In the genomic region with DNA sequence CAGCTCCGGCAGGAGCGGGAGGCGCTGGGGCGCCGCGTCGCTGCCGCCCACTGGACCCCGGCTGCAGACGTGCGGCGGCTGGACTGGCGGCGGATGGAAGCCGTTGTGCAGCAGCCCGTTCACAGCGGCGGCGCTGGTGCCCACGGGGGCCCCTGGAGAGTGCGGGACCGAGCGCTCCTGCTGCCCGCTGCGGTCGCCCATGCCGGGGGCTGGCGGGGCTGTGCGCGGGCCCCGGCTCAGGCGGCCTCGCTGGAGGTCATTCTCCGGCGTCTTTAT, we compare ENCODE assay signal across 8 cellular contexts. TPM values are rescaled to one million over a fixed set of nuclear protein-coding genes. Genes with fewer than 3 reads are reported as not detected.
DNase-seq lines count a peak whose midpoint lies in the region; ATAC-seq lines count a peak whose summit lies in the region.

No MANE protein-coding gene starts in this region.

- intact Hi-C loops in left ventricle myocardium superior (cut with micrococcal nuclease) = loop anchor here (2.0 kb wide), 1 partner anchor 54 kb away; no protein-coding TSS in a partner anchor

- no peaks in the 10 kb centered on the region for H3K36me3 Mint-ChIP-seq in activated T-cell treated with anti-CD3 and anti-CD28 coated beads, Interleukin-2, amount 50 U/mL, for 4 hours (ENCODE audit: insufficient read depth)
- no peaks in the 10 kb centered on the region for H3K36me3 Mint-ChIP-seq in T-cell

- peak overlapping the region; percentile 82 for H3K9ac ChIP-seq in skeletal muscle satellite cell (ENCODE audit: low read depth, low read length)

- H3K27me3 ChIP-seq in skeletal muscle satellite cell (ENCODE audit: control insufficient read depth, insufficient read depth, low read length) = no peaks in the 10 kb centered on the region

- H3K4me1 ChIP-seq in skeletal muscle satellite cell (ENCODE audit: control insufficient read depth, insufficient read depth, low read length) = peaks cover 14% of the 10 kb centered on the region

- H3K4me3 ChIP-seq in skeletal muscle satellite cell (ENCODE audit: low read length) = peak overlapping the region; percentile 80

- CTCF ChIA-PET in T-cell (lab: Charles Lee) = no interaction called here

- no peaks in the 10 kb centered on the region for H3K36me3 ChIP-seq in skeletal muscle satellite cell (ENCODE audit: insufficient read depth, low read length)

- H3K9me3 ChIP-seq in skeletal muscle satellite cell (replicated peaks; ENCODE audit: low read length) = no peaks in the 10 kb centered on the region

- DNase-seq in activated T-cell treated with anti-CD3 and anti-CD28 coated beads, Interleukin-2, amount 50 U/mL, for 4 hours = no peak
- no peak for DNase-seq in activated T-cell treated with anti-CD3 and anti-CD28 coated beads, Interleukin-2, amount 50 U/mL, for 1 hour
- DNase-seq in T-cell (peak in 7 of 34 experiments; percentile 3 to 41 (median 5)), left ventricle myocardium superior (no peak), A172 (ENCODE audit: low spot score) (no peak), kidney tubule cell (ENCODE audit: low spot score) (no peak)

- peak overlapping the region; percentile 96 for H3K4me2 ChIP-seq in skeletal muscle satellite cell (ENCODE audit: low read length)

- peak; percentile 42 to 58 for ATAC-seq in activated T-cell treated with anti-CD3 and anti-CD28 coated beads, Interleukin-2, amount 50 U/mL, for 4 hours
- peak; percentile 30 for ATAC-seq in HG02943 (IDR thresholded peaks at IDR 0.05; ENCODE audit: low read depth, unreplicated experiment)
- peak; percentile 32 to 48 (median 40) for ATAC-seq in T-cell (replicated peaks in 1 of 4)
- ATAC-seq in left ventricle myocardium superior = peak; percentile 21

- peaks cover 18% of the 10 kb centered on the region for H3K27me3 Mint-ChIP-seq in activated T-cell treated with anti-CD3 and anti-CD28 coated beads, Interleukin-2, amount 50 U/mL, for 4 hours (ENCODE audit: low read depth)
- peaks cover 7 to 16% of the 10 kb centered on the region in 2 donors for H3K27me3 Mint-ChIP-seq in T-cell

- no peak overlapping the region for H3K27ac Mint-ChIP-seq in T-cell

- POLR2A ChIA-PET in T-cell (lab: Charles Lee) = no interaction called here

- no peaks in the 10 kb centered on the region for H3K9me3 Mint-ChIP-seq in activated T-cell treated with anti-CD3 and anti-CD28 coated beads, Interleukin-2, amount 50 U/mL, for 4 hours
- H3K9me3 Mint-ChIP-seq in T-cell = no peaks in the 10 kb centered on the region

- peaks cover 12% of the 10 kb centered on the region for H3K4me1 Mint-ChIP-seq in activated T-cell treated with anti-CD3 and anti-CD28 coated beads, Interleukin-2, amount 50 U/mL, for 4 hours (ENCODE audit: low read depth)
- peaks cover 7 to 11% (median 9%) of the 10 kb centered on the region in 3 donors for H3K4me1 Mint-ChIP-seq in T-cell

- no peak overlapping the region for H3K4me3 Mint-ChIP-seq in activated T-cell treated with anti-CD3 and anti-CD28 coated beads, Interleukin-2, amount 50 U/mL, for 4 hours
- no peak overlapping the region for H3K4me3 Mint-ChIP-seq in T-cell

RNA-seq across cellular contexts. Expression of a gene that starts 0.4 kb away (rescaled TPM):
- total RNA-seq in activated T-cell treated with anti-CD3 and anti-CD28 coated beads, Interleukin-2, amount 50 U/mL, for 4 hours = 1 to 10 TPM; 1.3 to 2.7 (median 2.1) TPM
- total RNA-seq in T-cell (1 to 10 TPM; 1.4 to 2.0 (median 1.8) TPM), left ventricle myocardium superior (21.2 TPM)
- 2.2 and 3.0 TPM in 2 replicates for total RNA-seq in skeletal muscle satellite cell (2012; rRNA removed)
- 5.3 and 6.2 TPM in 2 replicates for total RNA-seq in A172 (2014; rRNA removed; shearing (Covaris generic))

RNA-seq across cellular contexts. Expression of a gene that starts 56.8 kb away (rescaled TPM):
- total RNA-seq in activated T-cell treated with anti-CD3 and anti-CD28 coated beads, Interleukin-2, amount 50 U/mL, for 4 hours = 10 to 100 TPM; 28.0 to 28.8 (median 28.4) TPM
- total RNA-seq in T-cell = 10 to 100 TPM; 17.6 to 21.5 (median 20.1) TPM
- total RNA-seq in left ventricle myocardium superior = 3.7 TPM
- total RNA-seq in skeletal muscle satellite cell (2012; rRNA removed) = 13.8 and 14.7 TPM in 2 replicates
- 39.2 and 46.0 TPM in 2 replicates for total RNA-seq in A172 (2014; rRNA removed; shearing (Covaris generic))
